In genomic region chr9:131304676-131305366, GRCh38 we compare ENCODE assay signal across 1 cellular context.
TF ChIP-seq lines count a peak whose summit lies in the region.

No MANE protein-coding gene starts in this region.

TF ChIP-seq in GM23338, 12 proteins besides CTCF, POLR2A, EP300 and RAD21 (continued from another document):
- TF ChIP-seq, protein P1, sequence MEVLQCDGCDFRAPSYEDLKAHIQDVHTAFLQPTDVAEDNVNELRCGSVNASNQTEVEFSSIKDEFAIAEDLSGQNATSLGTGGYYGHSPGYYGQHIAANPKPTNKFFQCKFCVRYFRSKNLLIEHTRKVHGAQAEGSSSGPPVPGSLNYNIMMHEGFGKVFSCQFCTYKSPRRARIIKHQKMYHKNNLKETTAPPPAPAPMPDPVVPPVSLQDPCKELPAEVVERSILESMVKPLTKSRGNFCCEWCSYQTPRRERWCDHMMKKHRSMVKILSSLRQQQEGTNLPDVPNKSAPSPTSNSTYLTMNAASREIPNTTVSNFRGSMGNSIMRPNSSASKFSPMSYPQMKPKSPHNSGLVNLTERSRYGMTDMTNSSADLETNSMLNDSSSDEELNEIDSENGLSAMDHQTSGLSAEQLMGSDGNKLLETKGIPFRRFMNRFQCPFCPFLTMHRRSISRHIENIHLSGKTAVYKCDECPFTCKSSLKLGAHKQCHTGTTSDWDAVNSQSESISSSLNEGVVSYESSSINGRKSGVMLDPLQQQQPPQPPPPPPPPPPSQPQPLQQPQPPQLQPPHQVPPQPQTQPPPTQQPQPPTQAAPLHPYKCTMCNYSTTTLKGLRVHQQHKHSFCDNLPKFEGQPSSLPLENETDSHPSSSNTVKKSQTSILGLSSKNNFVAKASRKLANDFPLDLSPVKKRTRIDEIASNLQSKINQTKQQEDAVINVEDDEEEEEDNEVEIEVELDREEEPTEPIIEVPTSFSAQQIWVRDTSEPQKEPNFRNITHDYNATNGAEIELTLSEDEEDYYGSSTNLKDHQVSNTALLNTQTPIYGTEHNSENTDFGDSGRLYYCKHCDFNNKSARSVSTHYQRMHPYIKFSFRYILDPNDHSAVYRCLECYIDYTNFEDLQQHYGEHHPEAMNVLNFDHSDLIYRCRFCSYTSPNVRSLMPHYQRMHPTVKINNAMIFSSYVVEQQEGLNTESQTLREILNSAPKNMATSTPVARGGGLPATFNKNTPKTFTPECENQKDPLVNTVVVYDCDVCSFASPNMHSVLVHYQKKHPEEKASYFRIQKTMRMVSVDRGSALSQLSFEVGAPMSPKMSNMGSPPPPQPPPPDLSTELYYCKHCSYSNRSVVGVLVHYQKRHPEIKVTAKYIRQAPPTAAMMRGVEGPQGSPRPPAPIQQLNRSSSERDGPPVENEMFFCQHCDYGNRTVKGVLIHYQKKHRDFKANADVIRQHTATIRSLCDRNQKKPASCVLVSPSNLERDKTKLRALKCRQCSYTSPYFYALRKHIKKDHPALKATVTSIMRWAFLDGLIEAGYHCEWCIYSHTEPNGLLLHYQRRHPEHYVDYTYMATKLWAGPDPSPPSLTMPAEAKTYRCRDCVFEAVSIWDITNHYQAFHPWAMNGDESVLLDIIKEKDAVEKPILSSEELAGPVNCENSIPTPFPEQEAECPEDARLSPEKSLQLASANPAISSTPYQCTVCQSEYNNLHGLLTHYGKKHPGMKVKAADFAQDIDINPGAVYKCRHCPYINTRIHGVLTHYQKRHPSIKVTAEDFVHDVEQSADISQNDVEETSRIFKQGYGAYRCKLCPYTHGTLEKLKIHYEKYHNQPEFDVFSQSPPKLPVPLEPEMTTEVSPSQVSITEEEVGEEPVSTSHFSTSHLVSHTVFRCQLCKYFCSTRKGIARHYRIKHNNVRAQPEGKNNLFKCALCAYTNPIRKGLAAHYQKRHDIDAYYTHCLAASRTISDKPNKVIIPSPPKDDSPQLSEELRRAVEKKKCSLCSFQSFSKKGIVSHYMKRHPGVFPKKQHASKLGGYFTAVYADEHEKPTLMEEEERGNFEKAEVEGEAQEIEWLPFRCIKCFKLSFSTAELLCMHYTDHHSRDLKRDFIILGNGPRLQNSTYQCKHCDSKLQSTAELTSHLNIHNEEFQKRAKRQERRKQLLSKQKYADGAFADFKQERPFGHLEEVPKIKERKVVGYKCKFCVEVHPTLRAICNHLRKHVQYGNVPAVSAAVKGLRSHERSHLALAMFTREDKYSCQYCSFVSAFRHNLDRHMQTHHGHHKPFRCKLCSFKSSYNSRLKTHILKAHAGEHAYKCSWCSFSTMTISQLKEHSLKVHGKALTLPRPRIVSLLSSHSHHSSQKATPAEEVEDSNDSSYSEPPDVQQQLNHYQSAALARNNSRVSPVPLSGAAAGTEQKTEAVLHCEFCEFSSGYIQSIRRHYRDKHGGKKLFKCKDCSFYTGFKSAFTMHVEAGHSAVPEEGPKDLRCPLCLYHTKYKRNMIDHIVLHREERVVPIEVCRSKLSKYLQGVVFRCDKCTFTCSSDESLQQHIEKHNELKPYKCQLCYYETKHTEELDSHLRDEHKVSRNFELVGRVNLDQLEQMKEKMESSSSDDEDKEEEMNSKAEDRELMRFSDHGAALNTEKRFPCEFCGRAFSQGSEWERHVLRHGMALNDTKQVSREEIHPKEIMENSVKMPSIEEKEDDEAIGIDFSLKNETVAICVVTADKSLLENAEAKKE (CRISPR knock-in tag; IDR thresholded peaks at IDR 0.05): no peak
- TF ChIP-seq EZH2 (IDR thresholded peaks at IDR 0.05; ENCODE audit: low read depth, unreplicated experiment) (no peak), ZNF114 (CRISPR knock-in tag; IDR thresholded peaks at IDR 0.05) (no peak), REST (IDR thresholded peaks at IDR 0.05; ENCODE audit: unreplicated experiment) (no peak)
